16 cellular contexts compared by ENCODE assay signal in genomic region chr18:68316636-68317035, GRCh38.
DNase-seq lines count a peak whose midpoint lies in the region; ATAC-seq and TF ChIP-seq lines count a peak whose summit lies in the region.
"Had no signal": no experiment of that assay in that cellular context is flagged by ENCODE, and none has a peak within 500 bp of the region (broad histone marks: within the 10 kb centered on the region; RNA-seq: fewer than 3 reads in every experiment).

No MANE protein-coding gene starts in this region.

- H3K9me3 ChIP-seq in AG04450 (ENCODE audit: control insufficient read depth, insufficient read depth, low read length), result no peaks in the 10 kb centered on the region
- H3K9me3 ChIP-seq in vagina, result no peaks in the 10 kb centered on the region
- H3K9me3 ChIP-seq: HAP-1 had no signal

- no peak for ATAC-seq in GM21423 (IDR thresholded peaks at IDR 0.05; ENCODE audit: unreplicated experiment)
- ATAC-seq: activated CD8-positive, alpha-beta T cell treated with anti-CD3 and anti-CD28 coated beads, Interleukin-2, amount 10 ng/mL, durations not matched to agents 7 days and 5 days; stimulated activated memory B cell treated with anti-CD40 and anti-IgM and Interleukin-4, amounts not matched to agents 10 μg/mL and 1 μg/mL and 100 μg/mL, for 72 hours had no signal

- no peaks in the 10 kb centered on the region for H3K36me3 ChIP-seq in vagina
- H3K36me3 ChIP-seq: HAP-1 had no signal

- TF ChIP-seq POLR2A in vagina (IDR thresholded peaks at IDR 0.05), result no peak

- no peaks in the 10 kb centered on the region for H3K27me3 ChIP-seq in AG04450 (ENCODE audit: control insufficient read depth, insufficient read depth, low read length)
- H3K27me3 ChIP-seq in vagina, result no peaks in the 10 kb centered on the region

- H3K4me3 ChIP-seq in AG04450 (ENCODE audit: low read depth, low read length) (peak overlapping the region; percentile 20; the same call in 1 of the 2 replicates), astrocyte of the spinal cord (ENCODE audit: low read depth, low read length) (no peak overlapping the region), vagina (no peak overlapping the region)
- H3K4me3 ChIP-seq: HAP-1 had no signal

- POLR2A ChIA-PET in AG04450 (lab: Yijun Ruan, JAX), result no interaction called here

- DNase-seq in AG04450 (ENCODE audit: low read depth, low spot score) (no peak), HS-5 (ENCODE audit: low read depth) (peak; percentile 5), astrocyte of the spinal cord (ENCODE audit: low read depth, low spot score) (peak; percentile 40), kidney tubule cell (ENCODE audit: low spot score) (peak; percentile 11), epidermal melanocyte (ENCODE audit: insufficient read length, low spot score) (no peak), vagina (ENCODE audit: extremely low spot score in 2 of 2) (no peak)
- DNase-seq in stimulated activated CD4-positive, alpha-beta T cell treated with anti-CD3 and anti-CD28 coated beads, Interleukin-12 subunit alpha, Interleukin-12 subunit beta, amount 100 ng/mL, for 4 hours, result no peak
- DNase-seq: activated CD8-positive, alpha-beta T cell treated with anti-CD3 and anti-CD28 coated beads, Interleukin-2, amount 10 ng/mL, durations not matched to agents 7 days and 5 days; activated naive CD8-positive, alpha-beta T cell treated with anti-CD3 and anti-CD28 coated beads, Interleukin-2, amount 10 ng/mL, durations not matched to agents 7 days and 5 days; CD4-positive, alpha-beta T cell; effector memory CD4-positive, alpha-beta T cell; Kasumi-1; stimulated activated CD4-positive, alpha-beta T cell treated with anti-CD3 and anti-CD28 coated beads, Interleukin-15, amount 100 ng/mL, for 24 hours had no signal

- no peak overlapping the region for H3K27ac ChIP-seq in AG04450 (ENCODE audit: low read depth, low read length)
- no peak overlapping the region for H3K27ac ChIP-seq in vagina

- intact Hi-C loops in vagina (cut with DNase I), result no loop called here

- H3K4me1 ChIP-seq in vagina, result no peaks in the 10 kb centered on the region
- H3K4me1 ChIP-seq: HAP-1 had no signal

- CTCF ChIA-PET in AG04450 (lab: Charles Lee), result no interaction called here

- no peak for TF ChIP-seq CTCF in AG04450 (IDR thresholded peaks at IDR 0.05; ENCODE audit: low read depth, low read length)
- no peak for TF ChIP-seq CTCF in astrocyte of the spinal cord (IDR thresholded peaks at IDR 0.05; ENCODE audit: low read depth, low read length)
- no peak for TF ChIP-seq CTCF in vagina (IDR thresholded peaks at IDR 0.05)

- in situ Hi-C loops in astrocyte of the spinal cord (cut with HindIII; ENCODE audit: low sequenced_read_pairs), result no loop called here

Comparison
In these comparisons a context has a peak if more than half of its experiments do, and no peak if none do; other contexts are left out.
1. DNase-seq: peak in HS-5 (single experiment), astrocyte of the spinal cord (single experiment) and kidney tubule cell (single experiment); none in AG04450 (single experiment), epidermal melanocyte (single experiment), vagina (0 of 2) and stimulated activated CD4-positive, alpha-beta T cell treated with anti-CD3 and anti-CD28 coated beads, Interleukin-12 subunit alpha, Interleukin-12 subunit beta, amount 100 ng/mL, for 4 hours (single experiment).